Comparison of ENCODE assay signal across 14 cellular contexts in the genomic region with DNA sequence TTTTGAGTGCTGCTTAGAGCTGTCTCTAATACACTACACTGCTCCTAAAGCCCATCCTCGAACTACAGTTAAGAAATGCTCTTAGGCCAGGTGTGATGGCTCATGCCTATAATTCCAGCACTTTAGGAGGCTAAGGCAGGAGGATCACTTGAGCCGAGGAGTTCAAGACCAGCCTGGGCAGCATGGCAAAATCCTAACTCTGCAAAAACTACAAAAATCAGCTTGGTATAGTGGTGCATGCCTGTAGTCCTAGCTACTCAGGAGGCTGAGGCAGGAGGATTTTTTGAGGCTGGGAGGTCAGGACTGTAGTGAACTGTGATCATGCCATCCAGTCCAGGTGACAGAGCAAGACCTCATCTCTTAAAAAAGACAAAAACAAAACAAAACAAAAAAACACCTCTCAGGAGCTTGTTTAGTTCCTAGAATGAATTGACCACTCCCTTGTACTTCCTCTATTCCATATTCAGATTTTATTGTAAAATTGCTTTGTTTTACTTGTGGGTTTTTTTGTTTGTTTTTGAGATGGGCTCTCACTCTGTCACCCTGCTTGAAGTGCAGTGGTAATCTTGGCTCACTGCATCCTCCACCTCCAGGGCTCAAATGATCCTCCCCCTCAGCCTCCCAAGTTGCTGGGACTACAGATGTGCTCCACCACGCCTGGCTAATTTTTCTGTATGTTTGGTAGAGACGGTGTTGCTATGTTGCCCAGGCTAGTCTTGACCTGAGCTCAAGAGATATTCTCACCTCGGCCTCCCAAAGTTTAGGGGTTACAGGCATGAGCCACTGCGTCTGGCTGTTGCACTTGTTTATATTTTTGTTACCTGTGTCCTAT. TPM values are rescaled to one million over a fixed set of nuclear protein-coding genes. Genes with fewer than 3 reads are reported as not detected.
DNase-seq lines count a peak whose midpoint lies in the region; ATAC-seq and TF ChIP-seq lines count a peak whose summit lies in the region.
"Had no signal": no experiment of that assay in that cellular context is flagged by ENCODE, and none has a peak within 500 bp of the region (broad histone marks: within the 10 kb centered on the region; RNA-seq: fewer than 3 reads in every experiment).

No MANE protein-coding gene starts in this region.

- H3K36me3 ChIP-seq in heart right ventricle = peaks cover 0 to 100% (median 62%) of the 10 kb centered on the region in 9 donors

- POLR2A ChIA-PET in T-cell (lab: Charles Lee) = interaction anchor here in 1 of 2 donors (0.6 kb wide), 1 partner anchor 427 kb away, joined by 3 read pairs; no protein-coding TSS in a partner anchor

- H3K4me1 Mint-ChIP-seq in activated naive CD4-positive, alpha-beta T cell treated with anti-CD3 and anti-CD28 coated beads for 36 hours (ENCODE audit: low read depth) = peaks cover 36% of the 10 kb centered on the region
- peaks cover 6 to 31% (median 26%) of the 10 kb centered on the region in 3 donors for H3K4me1 Mint-ChIP-seq in T-cell
- H3K4me1 Mint-ChIP-seq in effector memory CD8-positive, alpha-beta T cell (ENCODE audit: low read depth in 2 of 2) = peaks cover 9 to 10% of the 10 kb centered on the region in 2 donors
- peaks cover 5 to 14% of the 10 kb centered on the region in 2 donors for H3K4me1 Mint-ChIP-seq in stimulated activated naive B cell treated with anti-CD40 and anti-IgM and Interleukin-4, amounts not matched to agents 10 μg/mL and 1 μg/mL and 100 μg/mL, for 72 hours

- H3K9me3 Mint-ChIP-seq in activated naive CD4-positive, alpha-beta T cell treated with anti-CD3 and anti-CD28 coated beads for 36 hours = no peaks in the 10 kb centered on the region
- H3K9me3 Mint-ChIP-seq in T-cell = no peaks in the 10 kb centered on the region
- no peaks in the 10 kb centered on the region for H3K9me3 Mint-ChIP-seq in effector memory CD8-positive, alpha-beta T cell
- H3K9me3 Mint-ChIP-seq in stimulated activated naive B cell treated with anti-CD40 and anti-IgM and Interleukin-4, amounts not matched to agents 10 μg/mL and 1 μg/mL and 100 μg/mL, for 72 hours = no peaks in the 10 kb centered on the region

- peak overlapping the region; percentile 30 for H3K27ac Mint-ChIP-seq in activated naive CD4-positive, alpha-beta T cell treated with anti-CD3 and anti-CD28 coated beads for 36 hours
- H3K27ac Mint-ChIP-seq in T-cell = peak overlapping the region; percentile 75 to 79
- peak overlapping the region; percentile 72 to 82 for H3K27ac Mint-ChIP-seq in effector memory CD8-positive, alpha-beta T cell
- H3K27ac Mint-ChIP-seq in stimulated activated naive B cell treated with anti-CD40 and anti-IgM and Interleukin-4, amounts not matched to agents 10 μg/mL and 1 μg/mL and 100 μg/mL, for 72 hours = peak overlapping the region; percentile 82

- H3K9me3 ChIP-seq in heart right ventricle = peaks cover 0 to 4% (median 0%) of the 10 kb centered on the region in 11 donors
- H3K9me3 ChIP-seq: spleen, testis had no signal

- TF ChIP-seq CTCF in heart right ventricle (IDR thresholded peaks at IDR 0.05) = no peak

- CTCF ChIA-PET in activated naive CD4-positive, alpha-beta T cell treated with anti-CD3 and anti-CD28 coated beads for 36 hours (lab: Charles Lee) = interaction anchor here (0.7 to 2.1 kb wide), 3 partner anchors 8 to 268 kb away, joined by 3 to 7 read pairs (median 5); no protein-coding TSS in a partner anchor
- CTCF ChIA-PET in T-cell (lab: Charles Lee) = interaction anchor here (0.7 to 1.7 kb wide), 5 partner anchors 9 to 536 kb away, joined by 3 to 7 read pairs (median 3); no protein-coding TSS in a partner anchor

- no peaks in the 10 kb centered on the region for H3K27me3 Mint-ChIP-seq in activated naive CD4-positive, alpha-beta T cell treated with anti-CD3 and anti-CD28 coated beads for 36 hours (ENCODE audit: low read depth)
- no peaks in the 10 kb centered on the region for H3K27me3 Mint-ChIP-seq in T-cell
- no peaks in the 10 kb centered on the region for H3K27me3 Mint-ChIP-seq in effector memory CD8-positive, alpha-beta T cell
- H3K27me3 Mint-ChIP-seq in stimulated activated naive B cell treated with anti-CD40 and anti-IgM and Interleukin-4, amounts not matched to agents 10 μg/mL and 1 μg/mL and 100 μg/mL, for 72 hours = no peaks in the 10 kb centered on the region

- H3K4me1 ChIP-seq in heart right ventricle = peaks cover 0 to 11% (median 7%) of the 10 kb centered on the region in 9 donors
- H3K4me1 ChIP-seq: parathyroid adenoma, testis had no signal

- no peak for DNase-seq in activated naive CD4-positive, alpha-beta T cell treated with anti-CD3 and anti-CD28 coated beads for 36 hours
- DNase-seq in activated naive CD4-positive, alpha-beta T cell treated with anti-CD3 and anti-CD28 coated beads, Interleukin-2, amount 50 U/mL, for 16 hours = no peak
- DNase-seq in T-cell (no peak), heart right ventricle (no peak), UCSD-AML1 (lab: John Stamatoyannopoulos, UW; ENCODE audit: unreplicated experiment) (no peak), left colon (no peak)
- DNase-seq in effector memory CD8-positive, alpha-beta T cell = no peak
- no peak for DNase-seq in stimulated activated naive B cell treated with anti-CD40 and anti-IgM and Interleukin-4, amounts not matched to agents 10 μg/mL and 1 μg/mL and 100 μg/mL, for 72 hours
- DNase-seq: effector CD8-positive, alpha-beta T cell; NCI-H2171; spleen; testis had no signal

- H3K36me3 Mint-ChIP-seq in activated naive CD4-positive, alpha-beta T cell treated with anti-CD3 and anti-CD28 coated beads for 36 hours (ENCODE audit: low read depth) = peaks cover 61% of the 10 kb centered on the region
- peaks cover 51% of the 10 kb centered on the region for H3K36me3 Mint-ChIP-seq in T-cell
- H3K36me3 Mint-ChIP-seq in effector memory CD8-positive, alpha-beta T cell (ENCODE audit: insufficient read depth) = peaks cover 88% of the 10 kb centered on the region
- H3K36me3 Mint-ChIP-seq in stimulated activated naive B cell treated with anti-CD40 and anti-IgM and Interleukin-4, amounts not matched to agents 10 μg/mL and 1 μg/mL and 100 μg/mL, for 72 hours = peaks cover 25 to 41% of the 10 kb centered on the region in 2 donors

- H3K27ac ChIP-seq in heart right ventricle = no peak overlapping the region
- H3K27ac ChIP-seq: parathyroid adenoma, SK-N-MC, testis had no signal

- WGBS in heart right ventricle, 2 donors = 94 to 95% methylated on average over 6 of the region's 6 CpGs

- no peaks in the 10 kb centered on the region for H3K27me3 ChIP-seq in heart right ventricle
- H3K27me3 ChIP-seq: spleen, testis had no signal

- ATAC-seq in T-cell (replicated peaks in 1 of 4) (no peak), heart right ventricle (no peak), left colon (no peak)
- ATAC-seq in effector memory CD8-positive, alpha-beta T cell (replicated peaks) = no peak
- peak; percentile 27 for ATAC-seq in stimulated activated naive B cell treated with anti-CD40 and anti-IgM and Interleukin-4, amounts not matched to agents 10 μg/mL and 1 μg/mL and 100 μg/mL, for 72 hours (replicated peaks)

- no peak overlapping the region for H3K4me3 Mint-ChIP-seq in activated naive CD4-positive, alpha-beta T cell treated with anti-CD3 and anti-CD28 coated beads for 36 hours
- no peak overlapping the region for H3K4me3 Mint-ChIP-seq in T-cell
- no peak overlapping the region for H3K4me3 Mint-ChIP-seq in effector memory CD8-positive, alpha-beta T cell
- no peak overlapping the region for H3K4me3 Mint-ChIP-seq in stimulated activated naive B cell treated with anti-CD40 and anti-IgM and Interleukin-4, amounts not matched to agents 10 μg/mL and 1 μg/mL and 100 μg/mL, for 72 hours

- H3K4me3 ChIP-seq in heart right ventricle = no peak overlapping the region
- H3K4me3 ChIP-seq: SK-N-MC, spleen, testis had no signal

- intact Hi-C loops in activated naive CD4-positive, alpha-beta T cell treated with anti-CD3 and anti-CD28 coated beads for 36 hours (cut with micrococcal nuclease) = no loop called here
- intact Hi-C loops in heart right ventricle (cut with DNase I) = no loop called here
- intact Hi-C loops in left colon (cut with DNase I, micrococcal nuclease) = no loop called here

RNA-seq across cellular contexts. Expression of a gene that starts 13.6 kb away (rescaled TPM):
- 100 to 1,000 TPM; 165 to 166 TPM for total RNA-seq in activated naive CD4-positive, alpha-beta T cell treated with anti-CD3 and anti-CD28 coated beads for 36 hours
- total RNA-seq in T-cell = 10 to 100 TPM; 75.3 to 96.6 (median 84.4) TPM
- 10 to 100 TPM; 40.1 to 59.1 (median 47.1) TPM for total RNA-seq in heart right ventricle
- polyA plus RNA-seq in heart right ventricle = 10 to 100 TPM; 15.9 to 95.5 TPM
- 10 to 100 TPM; 80.2 to 94.7 TPM for total RNA-seq in left colon

Comparison
In these comparisons a context has a peak if more than half of its experiments do, and no peak if none do; other contexts are left out.
1. H3K27ac Mint-ChIP-seq: peak in every context shown above with its lines; median percentile 82 in stimulated activated naive B cell treated with anti-CD40 and anti-IgM and Interleukin-4, amounts not matched to agents 10 μg/mL and 1 μg/mL and 100 μg/mL, for 72 hours; 77 in T-cell; 77 in effector memory CD8-positive, alpha-beta T cell; 30 in activated naive CD4-positive, alpha-beta T cell treated with anti-CD3 and anti-CD28 coated beads for 36 hours.
2. ATAC-seq: peak in stimulated activated naive B cell treated with anti-CD40 and anti-IgM and Interleukin-4, amounts not matched to agents 10 μg/mL and 1 μg/mL and 100 μg/mL, for 72 hours (2 of 2); none in T-cell (0 of 4), effector memory CD8-positive, alpha-beta T cell (single experiment), heart right ventricle (0 of 8) and left colon (single experiment).